In genomic region chr6:134594881-134595280, GRCh38 we compare ENCODE assay signal across 38 cellular contexts.
"Had no signal": no experiment of that assay in that cellular context is flagged by ENCODE, and none has a peak within 500 bp of the region (broad histone marks: within the 10 kb centered on the region; RNA-seq: fewer than 3 reads in every experiment).

No MANE protein-coding gene starts in this region.

- H3K4me3 Mint-ChIP-seq: activated CD4-positive, alpha-beta T cell treated with anti-CD3 and anti-CD28 coated beads, Interleukin-2, amount 10 ng/mL, durations not matched to agents 24 days and 14 days; activated CD8-positive, alpha-beta T cell treated with anti-CD3 and anti-CD28 coated beads, Interleukin-2, amount 10 ng/mL, durations not matched to agents 7 days and 5 days; activated naive CD8-positive, alpha-beta T cell treated with anti-CD3 and anti-CD28 coated beads for 36 hours; activated T-cell treated with anti-CD3 and anti-CD28 coated beads, Interleukin-2, amount 50 U/mL, for 4 hours; activated T-helper 1 cell treated with anti-CD3 and anti-CD28 coated beads, Interleukin-12 subunit alpha, Interleukin-12 subunit beta, Interleukin-2, Interleukin-4 antibody, amounts not matched to agents 30 ng/mL and 10 ng/mL and 1 ng/mL, durations not matched to agents 14 hours and 24 hours and 36 hours; T-cell had no signal

- H3K9ac ChIP-seq: SK-N-SH had no signal

- H3K27me3 Mint-ChIP-seq: activated CD4-positive, alpha-beta T cell treated with anti-CD3 and anti-CD28 coated beads, Interleukin-2, amount 10 ng/mL, durations not matched to agents 24 days and 14 days; activated naive CD8-positive, alpha-beta T cell treated with anti-CD3 and anti-CD28 coated beads for 36 hours; T-cell had no signal

- H3K4me2 ChIP-seq: SK-N-SH had no signal

- H3K27me3 ChIP-seq: brain microvascular endothelial cell, Peyer's patch, SJSA1 had no signal

- H3K4me3 ChIP-seq: Peyer's patch, SJSA1 had no signal

- H3K27ac Mint-ChIP-seq: activated CD4-positive, alpha-beta T cell treated with anti-CD3 and anti-CD28 coated beads, Interleukin-2, amount 10 ng/mL, durations not matched to agents 24 days and 14 days; activated CD8-positive, alpha-beta T cell treated with anti-CD3 and anti-CD28 coated beads, Interleukin-2, amount 10 ng/mL, durations not matched to agents 7 days and 5 days; activated naive CD8-positive, alpha-beta T cell treated with anti-CD3 and anti-CD28 coated beads for 36 hours; activated T-helper 1 cell treated with anti-CD3 and anti-CD28 coated beads, Interleukin-12 subunit alpha, Interleukin-12 subunit beta, Interleukin-2, Interleukin-4 antibody, amounts not matched to agents 30 ng/mL and 10 ng/mL and 1 ng/mL, durations not matched to agents 14 hours and 24 hours and 36 hours; T-cell had no signal

- H3K27ac ChIP-seq: brain microvascular endothelial cell, Peyer's patch, SJSA1, WERI-Rb-1 had no signal

- H3K4me1 Mint-ChIP-seq: activated CD4-positive, alpha-beta T cell treated with anti-CD3 and anti-CD28 coated beads, Interleukin-2, amount 10 ng/mL, durations not matched to agents 24 days and 14 days had no signal

- H3K9me3 ChIP-seq: Peyer's patch, SJSA1, SK-N-SH had no signal

- DNase-seq: activated CD4-positive, alpha-beta T cell treated with anti-CD3 and anti-CD28 coated beads for 1 hour; activated CD4-positive, alpha-beta T cell treated with anti-CD3 and anti-CD28 coated beads, Interleukin-2, amount 10 ng/mL, durations not matched to agents 24 days and 14 days; activated CD4-positive, alpha-beta T cell treated with anti-CD3 and anti-CD28 coated beads, Interleukin-2, amount 50 U/mL, for 48 hours; activated CD4-positive, CD25-positive, alpha-beta regulatory T cell; activated CD8-positive, alpha-beta T cell treated with anti-CD3 and anti-CD28 coated beads, Interleukin-2, amount 10 ng/mL, durations not matched to agents 7 days and 5 days; activated effector memory CD4-positive, alpha-beta T cell treated with anti-CD3 and anti-CD28 coated beads, Interleukin-2, amount 50 U/mL, for 16 hours; activated naive CD4-positive, alpha-beta T cell; activated naive CD4-positive, alpha-beta T cell treated with anti-CD3 and anti-CD28 coated beads, Interleukin-2, amount 50 U/mL, for 16 hours; activated naive CD8-positive, alpha-beta T cell treated with anti-CD3 and anti-CD28 coated beads for 36 hours; activated T-cell treated with anti-CD3 and anti-CD28 coated beads, Interleukin-2, amount 50 U/mL, for 4 hours; amniotic stem cell; aorta; brain microvascular endothelial cell; central memory CD4-positive, alpha-beta T cell; Karpas-422; KBM-7; MM.1S; MV-4-11; NCI-H1092; NCI-H1436 treated with DMSO at 0.1 percent for 48 hours; NCI-H1694 treated with DMSO at 0.1 percent for 48 hours; NCI-H2029; NCI-H2107; NCI-H2171; NCI-H510A; NCI-H526; NCI-H748 treated with DMSO at 0.1 percent for 48 hours; NK-92 treated with Interleukin-12 subunit alpha and Interleukin-12 subunit beta, amount 100 ng/mL, for 24 hours; PC-3; Peyer's patch; RPMI8226; SHP77 treated with DMSO at 0.1 percent for 48 hours; SK-N-SH; T-cell; T1000; WERI-Rb-1 had no signal

- H3K36me3 Mint-ChIP-seq: activated naive CD8-positive, alpha-beta T cell treated with anti-CD3 and anti-CD28 coated beads for 36 hours; T-cell had no signal

- ATAC-seq: activated CD8-positive, alpha-beta T cell treated with anti-CD3 and anti-CD28 coated beads, Interleukin-2, amount 10 ng/mL, durations not matched to agents 7 days and 5 days; activated T-cell treated with anti-CD3 and anti-CD28 coated beads, Interleukin-2, amount 50 U/mL, for 4 hours; PC-3; T-cell had no signal

- H3K9me3 Mint-ChIP-seq: activated CD4-positive, alpha-beta T cell treated with anti-CD3 and anti-CD28 coated beads, Interleukin-2, amount 10 ng/mL, durations not matched to agents 24 days and 14 days; activated naive CD8-positive, alpha-beta T cell treated with anti-CD3 and anti-CD28 coated beads for 36 hours; activated T-cell treated with anti-CD3 and anti-CD28 coated beads, Interleukin-2, amount 50 U/mL, for 4 hours; activated T-helper 1 cell treated with anti-CD3 and anti-CD28 coated beads, Interleukin-12 subunit alpha, Interleukin-12 subunit beta, Interleukin-2, Interleukin-4 antibody, amounts not matched to agents 30 ng/mL and 10 ng/mL and 1 ng/mL, durations not matched to agents 14 hours and 24 hours and 36 hours; T-cell had no signal

- H3K36me3 ChIP-seq: brain microvascular endothelial cell, Peyer's patch, SJSA1, WERI-Rb-1 had no signal

- H3K4me1 ChIP-seq: Peyer's patch, SJSA1 had no signal
